In the genomic region with DNA sequence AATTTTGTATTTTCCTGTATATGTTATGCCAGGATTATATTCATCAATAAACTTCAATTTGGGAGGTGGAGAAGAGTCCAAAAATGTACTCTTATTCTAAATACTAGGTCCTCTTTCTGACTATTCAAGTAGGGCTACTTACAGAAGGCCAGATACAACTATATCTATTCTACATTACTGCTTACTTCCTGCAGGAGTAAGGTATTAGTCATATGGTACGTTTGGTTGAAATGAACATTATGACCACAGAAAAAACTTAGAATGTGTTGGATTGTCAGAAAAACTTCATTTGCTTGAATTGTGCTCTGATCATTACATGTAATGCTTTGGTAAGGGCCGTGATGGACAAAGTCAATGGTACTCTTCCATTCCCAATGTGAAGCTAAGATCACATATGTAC, we compare ENCODE assay signal across 11 cellular contexts. TPM values are rescaled to one million over a fixed set of nuclear protein-coding genes. Genes with fewer than 3 reads are reported as not detected.
DNase-seq lines count a peak whose midpoint lies in the region; ATAC-seq and TF ChIP-seq lines count a peak whose summit lies in the region.
"Had no signal": no experiment of that assay in that cellular context is flagged by ENCODE, and none has a peak within 500 bp of the region (broad histone marks: within the 10 kb centered on the region; RNA-seq: fewer than 3 reads in every experiment).

No MANE protein-coding gene starts in this region.

- no peak overlapping the region for H3K9ac ChIP-seq in mammary epithelial cell (ENCODE audit: insufficient read depth, low read length)

- H3K36me3 Mint-ChIP-seq in MCF 10A (ENCODE audit: insufficient read depth, unreplicated experiment) = no peaks in the 10 kb centered on the region
- H3K36me3 Mint-ChIP-seq in activated naive CD8-positive, alpha-beta T cell = peaks cover 50% of the 10 kb centered on the region

- H3K4me3 ChIP-seq in mammary epithelial cell (replicated peaks in 1 of 3; ENCODE audit: insufficient read depth in 1 of 3, low read depth in 2 of 3, low read length in 3 of 3) (no peak overlapping the region), MG63 (no peak overlapping the region), heart left ventricle (no peak overlapping the region)
- H3K4me3 ChIP-seq: mucosa of descending colon, upper lobe of left lung had no signal

- in situ Hi-C loops in mammary epithelial cell (cut with MboI; ENCODE audit: low sequenced_read_pairs in 2 of 2) = no loop called here

- no peak overlapping the region for H3K4me3 Mint-ChIP-seq in MCF 10A (ENCODE audit: unreplicated experiment)
- peak overlapping the region; percentile 81 for H3K4me3 Mint-ChIP-seq in activated naive CD8-positive, alpha-beta T cell

- CTCF ChIA-PET in mammary epithelial cell (lab: Charles Lee; ENCODE audit: low non-redundant PET) = no interaction called here
- CTCF ChIA-PET in MCF 10A (lab: Yijun Ruan, JAX) = interaction anchor here (1.6 kb wide), 1 partner anchor 63 kb away, joined by 5 read pairs; no protein-coding TSS in a partner anchor

- H3K4me2 ChIP-seq in mammary epithelial cell (ENCODE audit: insufficient read depth, low read depth, low read length) = no peak overlapping the region

- H3K27ac Mint-ChIP-seq in MCF 10A (ENCODE audit: low read depth, unreplicated experiment) = no peak overlapping the region
- peak overlapping the region; percentile 99 for H3K27ac Mint-ChIP-seq in activated naive CD8-positive, alpha-beta T cell

- H4K20me1 ChIP-seq in mammary epithelial cell (ENCODE audit: insufficient read depth, low read length) = no peaks in the 10 kb centered on the region

- no peaks in the 10 kb centered on the region for H3K4me1 Mint-ChIP-seq in MCF 10A (ENCODE audit: insufficient read depth, unreplicated experiment)
- H3K4me1 Mint-ChIP-seq in activated naive CD8-positive, alpha-beta T cell (ENCODE audit: low read depth) = peaks cover 81% of the 10 kb centered on the region

- no peaks in the 10 kb centered on the region for H3K9me3 ChIP-seq in mammary epithelial cell (replicated peaks; ENCODE audit: insufficient read depth, low read length)
- H3K9me3 ChIP-seq in MG63 = no peaks in the 10 kb centered on the region
- no peaks in the 10 kb centered on the region for H3K9me3 ChIP-seq in heart left ventricle
- H3K9me3 ChIP-seq: mucosa of descending colon, upper lobe of left lung had no signal

- H3K27me3 ChIP-seq in mammary epithelial cell (ENCODE audit: insufficient read depth, low read length) = no peaks in the 10 kb centered on the region
- no peaks in the 10 kb centered on the region for H3K27me3 ChIP-seq in MG63
- no peaks in the 10 kb centered on the region for H3K27me3 ChIP-seq in heart left ventricle
- H3K27me3 ChIP-seq: upper lobe of left lung had no signal

- 48% methylated on average over 2 of the region's 2 CpGs for WGBS in mammary epithelial cell (ENCODE audit: low coverage, missing lambda C conversion rate)
- 76 to 86% (median 83%) methylated on average over 2 of the region's 2 CpGs for WGBS in heart left ventricle, 4 donors

- no peak for DNase-seq in mammary epithelial cell
- DNase-seq in MCF 10A (ENCODE audit: unreplicated experiment) = no peak
- DNase-seq in MG63 = no peak
- DNase-seq in Ammon's horn (ENCODE audit: low spot score) = no peak
- no peak for DNase-seq in heart left ventricle
- no peak for DNase-seq in DMS 273 (lab: John Stamatoyannopoulos, UW; ENCODE audit: unreplicated experiment)
- DNase-seq: NCI-H1694, upper lobe of left lung had no signal

- intact Hi-C loops in mammary epithelial cell (cut with micrococcal nuclease) = no loop called here
- intact Hi-C loops in MCF 10A (cut with micrococcal nuclease) = no loop called here
- intact Hi-C loops in heart left ventricle (cut with DNase I) = no loop called here

- no peak for TF ChIP-seq CTCF in mammary epithelial cell (conservative IDR thresholded peaks at IDR 0.05 in 1 of 2, IDR thresholded peaks at IDR 0.05 in 1 of 2; ENCODE audit: extremely low read depth in 1 of 2, insufficient read depth in 1 of 2, low read depth in 1 of 2, low read length in 2 of 2)
- no peak for TF ChIP-seq CTCF in MCF 10A (IDR thresholded peaks at IDR 0.05; ENCODE audit: unreplicated experiment)
- no peak for TF ChIP-seq CTCF in heart left ventricle (IDR thresholded peaks at IDR 0.05)

- TF ChIP-seq POLR2A in heart left ventricle (IDR thresholded peaks at IDR 0.05) = no peak

- no peaks in the 10 kb centered on the region for H3K9me3 Mint-ChIP-seq in MCF 10A (ENCODE audit: unreplicated experiment)
- no peaks in the 10 kb centered on the region for H3K9me3 Mint-ChIP-seq in activated naive CD8-positive, alpha-beta T cell (ENCODE audit: low read depth)

- POLR2A ChIA-PET in MCF 10A (lab: Yijun Ruan, JAX) = no interaction called here

- no peaks in the 10 kb centered on the region for H3K27me3 Mint-ChIP-seq in MCF 10A (ENCODE audit: insufficient read depth, unreplicated experiment)
- H3K27me3 Mint-ChIP-seq in activated naive CD8-positive, alpha-beta T cell = no peaks in the 10 kb centered on the region

- H3K4me1 ChIP-seq in mammary epithelial cell (ENCODE audit: insufficient read depth, low read length) (peaks cover 18% of the 10 kb centered on the region), heart left ventricle (peaks cover 0 to 19% (median 0%) of the 10 kb centered on the region in 12 donors)

- H3K79me2 ChIP-seq in mammary epithelial cell (ENCODE audit: insufficient read depth, low read length) = no peaks in the 10 kb centered on the region

- H2AFZ ChIP-seq in mammary epithelial cell (ENCODE audit: low read depth, low read length) = no peak overlapping the region

- H3K27ac ChIP-seq in mammary epithelial cell (ENCODE audit: insufficient read depth, low read depth, low read length) (peak overlapping the region; percentile 56), heart left ventricle (peak overlapping the region in 1 of 12 donors; percentile 2)
- H3K27ac ChIP-seq: upper lobe of left lung had no signal

- H3K36me3 ChIP-seq in mammary epithelial cell (ENCODE audit: insufficient read depth, low read length) (no peaks in the 10 kb centered on the region), MG63 (no peaks in the 10 kb centered on the region), heart left ventricle (no peaks in the 10 kb centered on the region)
- H3K36me3 ChIP-seq: upper lobe of left lung had no signal

- dilution Hi-C loops in mammary epithelial cell (cut with HindIII; ENCODE audit: low sequenced_read_pairs) = no loop called here

- ATAC-seq in HG03159 (IDR thresholded peaks at IDR 0.05; ENCODE audit: unreplicated experiment) = peak; percentile 39
- ATAC-seq in heart left ventricle = no peak

- no TSS peak for BruUV-seq in mammary epithelial cell (replicated peaks; lab: Mats Ljungman, UMichigan)
- no TSS peak for BruUV-seq in MCF 10A (replicated peaks; lab: Mats Ljungman, UMichigan)

RNA-seq across cellular contexts. Expression of a gene that starts 35.0 kb away (rescaled TPM):
- 1 to 10 TPM; 2.5 to 4.5 TPM for total RNA-seq in mammary epithelial cell
- polyA plus RNA-seq in mammary epithelial cell = 1.6 TPM
- polyA minus RNA-seq in mammary epithelial cell = 38.2 TPM
- 0.83 and 1.4 TPM in 2 replicates for total RNA-seq in MCF 10A (2022)
- total RNA-seq in MG63 (2014; rRNA removed; shearing (Covaris generic); ENCODE audit: low replicate concordance) = 1.1 and 2.5 TPM in 2 replicates
- 10 to 100 TPM in 3 of 9 donors, 1 to 10 TPM in 3, under 1 TPM in 3; 0.32 to 21.5 (median 3.1) TPM for total RNA-seq in heart left ventricle
- polyA plus RNA-seq in heart left ventricle = 1 to 10 TPM in 1 of 2 donors, under 1 TPM in 1; 0.53 to 1.1 TPM
